Comparison of ENCODE assay signal across 8 cellular contexts in genomic region chr5:180126716-180127681, GRCh38. TPM values are rescaled to one million over a fixed set of nuclear protein-coding genes. Genes with fewer than 3 reads are reported as not detected.
DNase-seq lines count a peak whose midpoint lies in the region; ATAC-seq and TF ChIP-seq lines count a peak whose summit lies in the region.

No MANE protein-coding gene starts in this region.

- H3K27me3 ChIP-seq in GM06990 (replicated peaks; ENCODE audit: control insufficient read depth, insufficient read depth, low read length): no peaks in the 10 kb centered on the region; the same call in 1 of the 2 replicates
- H3K27me3 ChIP-seq in adrenal gland: peaks cover 13% of the 10 kb centered on the region
- no peaks in the 10 kb centered on the region for H3K27me3 ChIP-seq in iPS DF 6.9 (ENCODE audit: control insufficient read depth, insufficient read depth, low read length)

- no peaks in the 10 kb centered on the region for H3K4me1 ChIP-seq in adrenal gland (replicated peaks in 1 of 2)
- H3K4me1 ChIP-seq in iPS DF 6.9 (ENCODE audit: control insufficient read depth, insufficient read depth, low read length): 0 out of 2 replicates have a peak, but pooled peaks cover 1% of the 10 kb centered on the region

- H3K4me3 ChIP-seq in GM06990 (replicated peaks; ENCODE audit: low read depth, low read length): no peak overlapping the region
- no peak overlapping the region for H3K4me3 ChIP-seq in adrenal gland
- peak overlapping the region; percentile 12; the same call in 1 of the 2 replicates for H3K4me3 ChIP-seq in iPS DF 6.9 (ENCODE audit: low read length)

- DNase-seq in GM06990 (ENCODE audit: extremely low read depth, insufficient read length): no peak
- DNase-seq in LoVo (ENCODE audit: low spot score): peak; percentile 45
- DNase-seq in adrenal gland: peak in 4 of 7 donors; percentile 32 to 46 (median 34)
- DNase-seq in iPS DF 6.9 (ENCODE audit: low read depth, low spot score): no peak
- DNase-seq in stimulated activated CD4-positive, alpha-beta T cell treated with anti-CD3 and anti-CD28 coated beads, Interleukin-2, amount 100 ng/mL, for 48 hours: peak; percentile 42 to 56

- intact Hi-C loops in adrenal gland (cut with DNase I): loop anchor here in 1 of 2 donors (5.0 kb wide), 1 partner anchor 340 kb away; no protein-coding TSS in a partner anchor

- H3K9me3 ChIP-seq in adrenal gland (replicated peaks in 1 of 3): no peaks in the 10 kb centered on the region
- H3K9me3 ChIP-seq in iPS DF 6.9 (ENCODE audit: control insufficient read depth, insufficient read depth, low read length): no peaks in the 10 kb centered on the region

- 35 to 62% (median 51%) methylated on average over 12 to 59 of the region's 59 CpGs for WGBS in adrenal gland, 4 donors
- no CpG with 5 or more reads among the region's 59 CpGs for WGBS in iPS DF 6.9 (ENCODE audit: insufficient coverage, insufficient read length)

- no peak for TF ChIP-seq POLR2A in adrenal gland (IDR thresholded peaks at IDR 0.05)

- TF ChIP-seq CTCF in GM06990 (IDR thresholded peaks at IDR 0.05; ENCODE audit: insufficient read depth, low read length, poor library complexity, severe bottlenecking) (peak; percentile 61), adrenal gland (IDR thresholded peaks at IDR 0.05) (peak; percentile 60 to 89 (median 76))

- ATAC-seq in GM18517 (IDR thresholded peaks at IDR 0.05; ENCODE audit: unreplicated experiment) (no peak), GM21717 (IDR thresholded peaks at IDR 0.05; ENCODE audit: unreplicated experiment) (no peak), GM21737 (IDR thresholded peaks at IDR 0.05; ENCODE audit: unreplicated experiment) (no peak)

- H3K27ac ChIP-seq in adrenal gland (no peak overlapping the region), iPS DF 6.9 (ENCODE audit: low read length) (no peak overlapping the region)

- no peaks in the 10 kb centered on the region for H3K36me3 ChIP-seq in GM06990 (ENCODE audit: control insufficient read depth, insufficient read depth, low read length)
- H3K36me3 ChIP-seq in adrenal gland (replicated peaks in 1 of 2): no peaks in the 10 kb centered on the region
- H3K36me3 ChIP-seq in iPS DF 6.9 (ENCODE audit: control insufficient read depth, insufficient read depth, low read length): no peaks in the 10 kb centered on the region; the same call in 1 of the 2 replicates

RNA-seq across cellular contexts. Expression of gene RNF130, which starts 55.4 kb away (rescaled TPM):
- total RNA-seq in adrenal gland: 100 to 1,000 TPM in 3 of 8 donors, 10 to 100 TPM in 5; 53.5 to 138 (median 80.6) TPM
- 10 to 100 TPM; 36.8 to 58.8 (median 51.2) TPM for polyA plus RNA-seq in adrenal gland

Comparison
In these comparisons a context has a peak if more than half of its experiments do, and no peak if none do; other contexts are left out.
1. DNase-seq: peak in LoVo (single experiment), adrenal gland (4 of 7) and stimulated activated CD4-positive, alpha-beta T cell treated with anti-CD3 and anti-CD28 coated beads, Interleukin-2, amount 100 ng/mL, for 48 hours (2 of 2); none in GM06990 (single experiment) and iPS DF 6.9 (single experiment).